12 cellular contexts compared by ENCODE assay signal in genomic region chr9:137235424-137236237, GRCh38. TPM values are rescaled to one million over a fixed set of nuclear protein-coding genes. Genes with fewer than 3 reads are reported as not detected.
DNase-seq lines count a peak whose midpoint lies in the region; ATAC-seq and TF ChIP-seq lines count a peak whose summit lies in the region.
"Had no signal": no experiment of that assay in that cellular context is flagged by ENCODE, and none has a peak within 500 bp of the region (broad histone marks: within the 10 kb centered on the region; RNA-seq: fewer than 3 reads in every experiment).

No MANE protein-coding gene starts in this region.

- ATAC-seq in HG02981 (IDR thresholded peaks at IDR 0.05; ENCODE audit: unreplicated experiment), result no peak
- no peak for ATAC-seq in T-cell (replicated peaks in 1 of 4)
- ATAC-seq in sciatic nerve, result no peak

- H3K9me3 ChIP-seq in WERI-Rb-1 (ENCODE audit: severe bottlenecking), result no peaks in the 10 kb centered on the region
- H3K9me3 ChIP-seq in muscle layer of colon (ENCODE audit: low read length), result no peaks in the 10 kb centered on the region

- H3K9me3 Mint-ChIP-seq in T-cell, result no peaks in the 10 kb centered on the region
- H3K9me3 Mint-ChIP-seq: activated naive CD4-positive, alpha-beta T cell treated with anti-CD3 and anti-CD28 coated beads for 36 hours; HFFc6 had no signal

- H3K27ac ChIP-seq in WERI-Rb-1 (no peak overlapping the region), muscle layer of colon (ENCODE audit: low read depth, low read length) (no peak overlapping the region)

- H3K27me3 Mint-ChIP-seq in T-cell, result peaks cover 0 to 11% of the 10 kb centered on the region in 2 donors

- H3K27ac Mint-ChIP-seq in T-cell, result no peak overlapping the region
- H3K27ac Mint-ChIP-seq: activated naive CD4-positive, alpha-beta T cell treated with anti-CD3 and anti-CD28 coated beads for 36 hours; HFFc6 had no signal

- POLR2A ChIA-PET in T-cell (lab: Charles Lee), result interaction anchor here (0.6 kb wide), 2 partner anchors 29 to 35 kb away, joined by 3 to 5 read pairs; no protein-coding TSS in a partner anchor

- DNase-seq in AG09309 (ENCODE audit: low read depth), result no peak
- no peak for DNase-seq in WERI-Rb-1
- no peak for DNase-seq in T-cell
- DNase-seq in NCI-H1417 treated with DMSO at 0.1 percent for 48 hours (lab: John Stamatoyannopoulos, UW), result no peak
- no peak for DNase-seq in sciatic nerve (ENCODE audit: low spot score)
- DNase-seq: cerebellar nuclear complex had no signal

- H3K36me3 Mint-ChIP-seq in T-cell, result no peaks in the 10 kb centered on the region

- TF ChIP-seq CTCF in AG09309 (IDR thresholded peaks at IDR 0.05; ENCODE audit: control insufficient read depth, insufficient read depth, low read depth, low read length, missing control alignments) (peak; percentile 4), GM12872 (IDR thresholded peaks at IDR 0.05; ENCODE audit: insufficient read depth, low read depth, low read length) (peak; percentile 46; the same call in 2 of the 3 replicates), WERI-Rb-1 (IDR thresholded peaks at IDR 0.05; ENCODE audit: low read depth, low read length) (peak; percentile 0; the same call in 1 of the 2 replicates)

- H3K4me1 Mint-ChIP-seq in T-cell, result peaks cover 10 to 24% (median 17%) of the 10 kb centered on the region in 3 donors

- intact Hi-C loops in sciatic nerve (cut with DNase I), result loop anchor here (10.0 kb wide), 1 partner anchor 51 kb away; the partner anchor contains the start of genes ANAPC2 and SSNA1

- CTCF ChIA-PET in T-cell (lab: Charles Lee), result interaction anchor here (0.6 to 1.2 kb wide), 7 partner anchors 21 to 968 kb away, joined by 3 to 6 read pairs (median 4); partner anchors contain the start of gene MAN1B1 (in 1 of the 2)

- no peaks in the 10 kb centered on the region for H3K36me3 ChIP-seq in WERI-Rb-1
- peaks cover 5% of the 10 kb centered on the region for H3K36me3 ChIP-seq in muscle layer of colon (ENCODE audit: insufficient read depth, low read length)

- H3K9ac ChIP-seq in muscle layer of colon (ENCODE audit: low read length), result no peak overlapping the region

- H3K4me3 ChIP-seq in AG09309 (ENCODE audit: control insufficient read depth, low read depth, low read length) (no peak overlapping the region), WERI-Rb-1 (ENCODE audit: low read depth, low read length) (peak overlapping the region; percentile 32; the same call in 1 of the 2 replicates), muscle layer of colon (ENCODE audit: low read depth in 1 of 2, low read length in 2 of 2) (peak overlapping the region; percentile 16 to 55)

- H3K27me3 ChIP-seq in WERI-Rb-1 (ENCODE audit: insufficient read depth, low read depth, severe bottlenecking) (no peaks in the 10 kb centered on the region), muscle layer of colon (ENCODE audit: control insufficient read depth in 1 of 2, insufficient read depth in 2 of 2, low read length in 2 of 2) (peaks cover 2 to 37% of the 10 kb centered on the region in 2 donors)

- H3K4me1 ChIP-seq in muscle layer of colon (ENCODE audit: insufficient read depth, low read length), result peaks cover 36% of the 10 kb centered on the region

- peak overlapping the region in 1 of 3 donors; percentile 16 for H3K4me3 Mint-ChIP-seq in T-cell
- H3K4me3 Mint-ChIP-seq: activated naive CD4-positive, alpha-beta T cell treated with anti-CD3 and anti-CD28 coated beads for 36 hours; HFFc6 had no signal

RNA-seq across cellular contexts. Expression of gene SLC34A3, which starts 4.9 kb away (rescaled TPM):
- total RNA-seq in T-cell (not detected), sciatic nerve (not detected)
- total RNA-seq: activated naive CD4-positive, alpha-beta T cell treated with anti-CD3 and anti-CD28 coated beads for 36 hours; G401; HFFc6 had no signal

RNA-seq across cellular contexts. Expression of gene TUBB4B, which starts 5.5 kb away (rescaled TPM):
- total RNA-seq in T-cell, result 100 to 1,000 TPM in 2 of 5 donors, 10 to 100 TPM in 3; 50.6 to 118 (median 95.3) TPM
- 108 TPM for total RNA-seq in sciatic nerve

RNA-seq across cellular contexts. Expression of gene RNF224, which starts 8.3 kb away (rescaled TPM):
- total RNA-seq in T-cell (not detected), sciatic nerve (not detected)
- total RNA-seq: activated naive CD4-positive, alpha-beta T cell treated with anti-CD3 and anti-CD28 coated beads for 36 hours; G401; HFFc6 had no signal

RNA-seq across cellular contexts. Expression of gene CYSRT1, which starts 10.7 kb away (rescaled TPM):
- under 1 TPM in 4 of 5 donors, not detected in 1; 0.32 to 0.58 (median 0.45) TPM for total RNA-seq in T-cell
- total RNA-seq in sciatic nerve, result not detected

RNA-seq across cellular contexts. Expression of gene RNF208, which starts 13.6 kb away (rescaled TPM):
- 1 to 10 TPM in 3 of 5 donors, under 1 TPM in 2; 0.56 to 1.6 (median 1.5) TPM for total RNA-seq in T-cell
- 10.6 TPM for total RNA-seq in sciatic nerve
- total RNA-seq: G401 had no signal
